9 cellular contexts compared by ENCODE assay signal in genomic region chr3:186825842-186826241, GRCh38. TPM values are rescaled to one million over a fixed set of nuclear protein-coding genes. Genes with fewer than 3 reads are reported as not detected.
DNase-seq lines count a peak whose midpoint lies in the region; ATAC-seq and TF ChIP-seq lines count a peak whose summit lies in the region.
"Not testable (repeated sequence)": the region's sequence is repeated elsewhere in the genome, so short reads cannot be mapped to it uniquely, and the experiment has no call there.
"Had no signal": no experiment of that assay in that cellular context is flagged by ENCODE, and none has a peak within 500 bp of the region (broad histone marks: within the 10 kb centered on the region; RNA-seq: fewer than 3 reads in every experiment).

No MANE protein-coding gene starts in this region.

- BruUV-seq in Caco-2 (replicated peaks; lab: Mats Ljungman, UMichigan); PC-9 (replicated peaks; lab: Mats Ljungman, UMichigan): not testable (repeated sequence)

- H2AFZ ChIP-seq in KMS-11 (ENCODE audit: low read depth); PC-9; neural progenitor cell (replicated peaks): not testable (repeated sequence)

- H3K4me2 ChIP-seq in KMS-11 (peak overlapping the region; percentile 88), PC-9 (peak overlapping the region; percentile 74), neural progenitor cell (peak overlapping the region; percentile 98)

- H3K9ac ChIP-seq in KMS-11; iPS-18a (ENCODE audit: low read length); neural progenitor cell: not testable (repeated sequence)

- H3K4me1 ChIP-seq in Caco-2; PC-9 (replicated peaks; ENCODE audit: insufficient read depth): not testable (repeated sequence)
- peaks cover 12% of the 10 kb centered on the region for H3K4me1 ChIP-seq in KMS-11 (ENCODE audit: low read depth, poor library complexity, severe bottlenecking)
- H3K4me1 ChIP-seq in iPS-18a (ENCODE audit: control insufficient read depth, low read depth, low read length): peaks cover 23% of the 10 kb centered on the region
- H3K4me1 ChIP-seq in neural progenitor cell: peaks cover 34% of the 10 kb centered on the region

- not testable (repeated sequence) for H3K36me3 ChIP-seq in Caco-2 (ENCODE audit: control insufficient read depth, insufficient read depth, low read length); KMS-11 (ENCODE audit: insufficient read depth); PC-9 (ENCODE audit: low read depth); iPS-18a (ENCODE audit: control insufficient read depth, low read depth, low read length); neural progenitor cell

- POLR2A ChIA-PET in Caco-2 (lab: Charles Lee); PC-9 (lab: Charles Lee; ENCODE audit: unreplicated experiment): not testable (repeated sequence)

- not testable (repeated sequence) for H3K79me2 ChIP-seq in KMS-11 (ENCODE audit: insufficient read depth, low read depth); neural progenitor cell (ENCODE audit: low read depth)
- H3K79me2 ChIP-seq in PC-9 (ENCODE audit: low read depth): peaks cover 10% of the 10 kb centered on the region

- peaks cover 12% of the 10 kb centered on the region for H3K27me3 Mint-ChIP-seq in Caco-2 (ENCODE audit: insufficient read depth, unreplicated experiment)
- H3K27me3 Mint-ChIP-seq in activated T-helper 17 cell treated with anti-CD3 and anti-CD28 coated beads, Interleukin-2, amount 50 U/mL, for 72 hours: peaks cover 21% of the 10 kb centered on the region
- peaks cover 34% of the 10 kb centered on the region for H3K27me3 Mint-ChIP-seq in neural progenitor cell (ENCODE audit: insufficient read depth, low read depth)
- peaks cover 78% of the 10 kb centered on the region for H3K27me3 Mint-ChIP-seq in type B pancreatic cell

- H3F3A ChIP-seq in PC-9 (ENCODE audit: insufficient read depth, low read depth): not testable (repeated sequence)
- peaks cover 39% of the 10 kb centered on the region for H3F3A ChIP-seq in neural progenitor cell (ENCODE audit: low read depth)

- H3K9me2 ChIP-seq in PC-9 (ENCODE audit: insufficient read depth): not testable (repeated sequence)

- CTCF ChIA-PET in Caco-2 (lab: Charles Lee); PC-9 (lab: Charles Lee): not testable (repeated sequence)

- H3K9me3 Mint-ChIP-seq in Caco-2 (ENCODE audit: unreplicated experiment); activated T-helper 17 cell treated with anti-CD3 and anti-CD28 coated beads, Interleukin-2, amount 50 U/mL, for 72 hours; neural progenitor cell; type B pancreatic cell: not testable (repeated sequence)

- not testable (repeated sequence) for H4K20me1 ChIP-seq in KMS-11 (ENCODE audit: insufficient read depth); PC-9 (ENCODE audit: insufficient read depth); neural progenitor cell (ENCODE audit: low read depth)

- intact Hi-C loops in Caco-2 (cut with micrococcal nuclease; ENCODE audit: unreplicated experiment): loop anchor here (10.0 kb wide), 1 partner anchor 571 kb away; no protein-coding TSS in a partner anchor
- intact Hi-C loops in PC-9 (cut with micrococcal nuclease; ENCODE audit: unreplicated experiment): loop anchor here (2.0 to 5.0 kb wide), 2 partner anchors 236 to 313 kb away; partner anchors contain the start of gene RPL39L

- TF ChIP-seq CTCF in Caco-2 (IDR thresholded peaks at IDR 0.05; ENCODE audit: insufficient read depth in 1 of 2, low read depth in 1 of 2, low read length in 1 of 2, severe bottlenecking in 1 of 2, unreplicated experiment in 1 of 2); KMS-11 (conservative IDR thresholded peaks at IDR 0.05; ENCODE audit: low read depth, low read length); PC-9 (conservative IDR thresholded peaks at IDR 0.05); choroid plexus epithelial cell (conservative IDR thresholded peaks at IDR 0.05; ENCODE audit: low read depth, low read length); neural progenitor cell (IDR thresholded peaks at IDR 0.05); type B pancreatic cell (conservative IDR thresholded peaks at IDR 0.05): not testable (repeated sequence)

- H3K4me3 ChIP-seq in Caco-2 (ENCODE audit: low read depth, low read length); KMS-11 (IDR thresholded peaks at IDR 0.05; ENCODE audit: insufficient read depth, low read depth, low read length); PC-9: not testable (repeated sequence)
- H3K4me3 ChIP-seq in choroid plexus epithelial cell (ENCODE audit: low read depth, low read length) (peak overlapping the region; percentile 44), iPS-18a (ENCODE audit: low read length) (peak overlapping the region; percentile 56), neural progenitor cell (peak overlapping the region; percentile 73)

- ATAC-seq in activated T-helper 17 cell treated with anti-CD3 and anti-CD28 coated beads, Interleukin-2, amount 50 U/mL, for 72 hours (replicated peaks): peak; percentile 3

- DNase-seq in Caco-2; PC-9; choroid plexus epithelial cell (ENCODE audit: low read depth); neural progenitor cell (ENCODE audit: low spot score); type B pancreatic cell (ENCODE audit: extremely low spot score, unreplicated experiment): not testable (repeated sequence)

- H3K4me3 Mint-ChIP-seq in Caco-2 (ENCODE audit: unreplicated experiment): peak overlapping the region; percentile 70
- H3K4me3 Mint-ChIP-seq in activated T-helper 17 cell treated with anti-CD3 and anti-CD28 coated beads, Interleukin-2, amount 50 U/mL, for 72 hours: peak overlapping the region; percentile 76
- peak overlapping the region; percentile 83 for H3K4me3 Mint-ChIP-seq in neural progenitor cell
- peak overlapping the region; percentile 81 for H3K4me3 Mint-ChIP-seq in type B pancreatic cell

- not testable (repeated sequence) for H3K4me1 Mint-ChIP-seq in Caco-2 (ENCODE audit: low read depth, unreplicated experiment)
- peaks cover 11% of the 10 kb centered on the region for H3K4me1 Mint-ChIP-seq in activated T-helper 17 cell treated with anti-CD3 and anti-CD28 coated beads, Interleukin-2, amount 50 U/mL, for 72 hours
- H3K4me1 Mint-ChIP-seq in neural progenitor cell: peaks cover 34% of the 10 kb centered on the region
- H3K4me1 Mint-ChIP-seq in type B pancreatic cell (ENCODE audit: unreplicated experiment): peaks cover 15% of the 10 kb centered on the region

- H3K36me3 Mint-ChIP-seq in Caco-2 (ENCODE audit: insufficient read depth, unreplicated experiment); activated T-helper 17 cell treated with anti-CD3 and anti-CD28 coated beads, Interleukin-2, amount 50 U/mL, for 72 hours (ENCODE audit: low read depth); neural progenitor cell; type B pancreatic cell: not testable (repeated sequence)

- not testable (repeated sequence) for H3K27ac Mint-ChIP-seq in Caco-2 (ENCODE audit: unreplicated experiment); neural progenitor cell; type B pancreatic cell
- peak overlapping the region; percentile 42 for H3K27ac Mint-ChIP-seq in activated T-helper 17 cell treated with anti-CD3 and anti-CD28 coated beads, Interleukin-2, amount 50 U/mL, for 72 hours

- H3K27me3 ChIP-seq in Caco-2 (replicated peaks; ENCODE audit: control insufficient read depth, insufficient read depth, low read length): not testable (repeated sequence)
- H3K27me3 ChIP-seq in KMS-11 (ENCODE audit: insufficient read depth, low read depth): peaks cover 20% of the 10 kb centered on the region; the same call in 1 of the 2 replicates
- peaks cover 29% of the 10 kb centered on the region for H3K27me3 ChIP-seq in PC-9 (ENCODE audit: insufficient read depth, low read depth)
- H3K27me3 ChIP-seq in iPS-18a (ENCODE audit: control insufficient read depth, insufficient read depth, low read length): peaks cover 58% of the 10 kb centered on the region
- peaks cover 68% of the 10 kb centered on the region for H3K27me3 ChIP-seq in neural progenitor cell

- not testable (repeated sequence) for H3K27ac ChIP-seq in KMS-11; PC-9; iPS-18a (ENCODE audit: low read length); neural progenitor cell

- H3K9me3 ChIP-seq in Caco-2; PC-9 (ENCODE audit: insufficient read depth, low read depth); iPS-18a (ENCODE audit: control insufficient read depth, low read depth, low read length); neural progenitor cell (ENCODE audit: low read depth): not testable (repeated sequence)

RNA-seq across cellular contexts. Expression of gene ADIPOQ, which starts 16.7 kb away (rescaled TPM):
- total RNA-seq in Caco-2 (2022): not detected in 2 replicates
- not detected in 2 replicates for total RNA-seq in PC-9 (2021)
- not detected for total RNA-seq in activated T-helper 17 cell treated with anti-CD3 and anti-CD28 coated beads, Interleukin-2, amount 50 U/mL, for 72 hours
- total RNA-seq in neural progenitor cell (ENCODE audit: low replicate concordance): not detected in 2 replicates
- not detected in 2 replicates for total RNA-seq in type B pancreatic cell (ENCODE audit: low replicate concordance)
- total RNA-seq: lower lobe of right lung had no signal

RNA-seq across cellular contexts. Expression of gene RFC4, which starts 19.6 kb away (rescaled TPM):
- total RNA-seq in Caco-2 (2022) (52.6 and 62.2 TPM in 2 replicates), PC-9 (2021) (93.8 and 94.5 TPM in 2 replicates), neural progenitor cell (ENCODE audit: low replicate concordance) (127 and 187 TPM in 2 replicates), type B pancreatic cell (ENCODE audit: low replicate concordance) (33.6 and 64.2 TPM in 2 replicates)
- 100 to 1,000 TPM in 1 of 2 donors, 10 to 100 TPM in 1; 87.1 to 108 TPM for total RNA-seq in activated T-helper 17 cell treated with anti-CD3 and anti-CD28 coated beads, Interleukin-2, amount 50 U/mL, for 72 hours

RNA-seq across cellular contexts. Expression of gene EIF4A2, which starts 42.5 kb away (rescaled TPM):
- 346 and 359 TPM in 2 replicates for total RNA-seq in Caco-2 (2022)
- 446 and 618 TPM in 2 replicates for total RNA-seq in PC-9 (2021)
- 100 to 1,000 TPM; 266 to 346 TPM for total RNA-seq in activated T-helper 17 cell treated with anti-CD3 and anti-CD28 coated beads, Interleukin-2, amount 50 U/mL, for 72 hours
- 841 and 1,764 TPM in 2 replicates for total RNA-seq in neural progenitor cell (ENCODE audit: low replicate concordance)
- 477 and 480 TPM in 2 replicates for total RNA-seq in type B pancreatic cell (ENCODE audit: low replicate concordance)
